In genomic region chr6:118968416-118968815, GRCh38 we compare ENCODE assay signal across 8 cellular contexts. TPM values are rescaled to one million over a fixed set of nuclear protein-coding genes. Genes with fewer than 3 reads are reported as not detected.
A peak's percentile ranks its signal among the peaks of the same experiment; 100 is the strongest.
DNase-seq lines count a peak whose midpoint lies in the region; TF ChIP-seq lines count a peak whose summit lies in the region.
"Had no signal": no experiment of that assay in that cellular context is flagged by ENCODE, and none has a peak within 500 bp of the region (broad histone marks: within the 10 kb centered on the region; RNA-seq: fewer than 3 reads in every experiment).

No MANE protein-coding gene starts in this region.

- TF ChIP-seq POLR2A in esophagus squamous epithelium (IDR thresholded peaks at IDR 0.05), result no peak

- intact Hi-C loops in esophagus squamous epithelium (cut with DNase I), result loop anchor here (5.0 kb wide), 1 partner anchor 144 kb away; no protein-coding TSS in a partner anchor

- H3K27ac ChIP-seq in esophagus squamous epithelium, result no peak overlapping the region

- H3K9me3 ChIP-seq in esophagus squamous epithelium, result no peaks in the 10 kb centered on the region

- H3K4me1 ChIP-seq in esophagus squamous epithelium, result no peaks in the 10 kb centered on the region

- TF ChIP-seq CTCF in GM12872 (IDR thresholded peaks at IDR 0.05; ENCODE audit: insufficient read depth, low read depth, low read length), result peak; percentile 33; the same call in 2 of the 3 replicates
- TF ChIP-seq CTCF in esophagus squamous epithelium (IDR thresholded peaks at IDR 0.05), result peak in 4 of 6 experiments; percentile 15 to 52 (median 28)

- DNase-seq in NCI-H82 (lab: John Stamatoyannopoulos, UW) (peak; percentile 55), esophagus squamous epithelium (lab: John Stamatoyannopoulos, UW) (no peak), renal cortical epithelial cell (ENCODE audit: low read depth) (peak; percentile 36), SKM-1 treated with dmso at 0.1 percent for 144 hours (lab: John Stamatoyannopoulos, UW; ENCODE audit: unreplicated experiment) (no peak), GM19240 (ENCODE audit: insufficient read length, low spot score) (no peak)
- no peak for DNase-seq in activated CD4-positive, alpha-beta T cell treated with anti-CD3 and anti-CD28 coated beads, Interleukin-2, amount 50 U/mL, for 4 hours
- DNase-seq: activated CD4-positive, alpha-beta memory T cell treated with anti-CD3 and anti-CD28 coated beads for 36 hours had no signal

- 21 to 26% methylated on average over 2 of the region's 2 CpGs for WGBS in esophagus squamous epithelium, 2 donors

- no peaks in the 10 kb centered on the region for H3K27me3 ChIP-seq in esophagus squamous epithelium

- H3K4me3 ChIP-seq in esophagus squamous epithelium, result no peak overlapping the region

- no peaks in the 10 kb centered on the region for H3K36me3 ChIP-seq in esophagus squamous epithelium

RNA-seq across cellular contexts. Expression of gene MCM9, which starts 33.5 kb away (rescaled TPM):
- total RNA-seq in esophagus squamous epithelium, result 10 to 100 TPM; 11.1 to 22.3 (median 15.1) TPM
- 16.7 and 28.8 TPM in 2 replicates for total RNA-seq in renal cortical epithelial cell

Comparison
In these comparisons a context has a peak if more than half of its experiments do, and no peak if none do; other contexts are left out.
1. DNase-seq: peak in NCI-H82 (single experiment) and renal cortical epithelial cell (single experiment); none in esophagus squamous epithelium (single experiment), SKM-1 treated with dmso at 0.1 percent for 144 hours (single experiment), GM19240 (single experiment) and activated CD4-positive, alpha-beta T cell treated with anti-CD3 and anti-CD28 coated beads, Interleukin-2, amount 50 U/mL, for 4 hours (0 of 2).